ENCODE assay signal across 9 cellular contexts in genomic region chr1:185646202-185646683, GRCh38.
DNase-seq lines count a peak whose midpoint lies in the region; ATAC-seq and TF ChIP-seq lines count a peak whose summit lies in the region.
"Had no signal": no experiment of that assay in that cellular context is flagged by ENCODE, and none has a peak within 500 bp of the region (broad histone marks: within the 10 kb centered on the region; RNA-seq: fewer than 3 reads in every experiment).

No MANE protein-coding gene starts in this region.

- H2AK5ac ChIP-seq in neuronal stem cell (ENCODE audit: low read depth, low read length): no peak overlapping the region

- H2BK120ac ChIP-seq in neuronal stem cell (ENCODE audit: low read depth, low read length): no peak overlapping the region

- ATAC-seq in HG02884 (IDR thresholded peaks at IDR 0.05; ENCODE audit: unreplicated experiment): no peak

- H3K14ac ChIP-seq in neuronal stem cell (ENCODE audit: low read length): no peak overlapping the region

- H2BK12ac ChIP-seq in neuronal stem cell (ENCODE audit: low read length): no peak overlapping the region

- no peak overlapping the region for H3K4ac ChIP-seq in neuronal stem cell (ENCODE audit: low read length)

- H3K9me3 ChIP-seq in neuronal stem cell (replicated peaks in 1 of 2; ENCODE audit: control insufficient read depth in 2 of 2, insufficient read depth in 1 of 2, low read depth in 1 of 2, low read length in 2 of 2): peaks cover 9 to 10% of the 10 kb centered on the region in 2 donors

- H4K91ac ChIP-seq in neuronal stem cell (ENCODE audit: low read depth, low read length, poor library complexity): no peak overlapping the region

- no peak overlapping the region for H3K23ac ChIP-seq in neuronal stem cell (ENCODE audit: low read depth, low read length, poor library complexity)

- H2AFZ ChIP-seq in neuronal stem cell (ENCODE audit: low read length): peak overlapping the region; percentile 53

- H3K4me3 ChIP-seq in fibroblast of the aortic adventitia (ENCODE audit: low read depth, low read length): peak overlapping the region; percentile 14
- no peak overlapping the region for H3K4me3 ChIP-seq in neuronal stem cell (ENCODE audit: low read length in 2 of 2)
- H3K4me3 ChIP-seq: ovary had no signal

- no peak overlapping the region for H3K4me2 ChIP-seq in neuronal stem cell (ENCODE audit: insufficient read depth, low read length, poor library complexity, severe bottlenecking)

- DNase-seq in COLO668 (lab: John Stamatoyannopoulos, UW; ENCODE audit: unreplicated experiment) (peak; percentile 27), HK-2 (ENCODE audit: unreplicated experiment) (peak; percentile 55), SW 1271 (lab: John Stamatoyannopoulos, UW) (peak; percentile 70 to 88), fibroblast of the aortic adventitia (ENCODE audit: low read depth) (peak; percentile 98), neuronal stem cell (ENCODE audit: low spot score) (peak; percentile 81)
- no peak for DNase-seq in activated effector memory CD4-positive, alpha-beta T cell treated with anti-CD3 and anti-CD28 coated beads, Interleukin-2, amount 50 U/mL, for 16 hours
- no peak for DNase-seq in stimulated activated CD4-positive, alpha-beta T cell treated with anti-CD3 and anti-CD28 coated beads, Interleukin-4, amount 100 ng/mL, for 1 hour

- H2BK5ac ChIP-seq in neuronal stem cell (ENCODE audit: low read length): no peak overlapping the region

- TF ChIP-seq CTCF in fibroblast of the aortic adventitia (IDR thresholded peaks at IDR 0.05; ENCODE audit: insufficient read depth, low read length): no peak

- WGBS in neuronal stem cell (ENCODE audit: extremely low coverage in 2 of 2, insufficient read length in 2 of 2, insufficient replicate concordance in 1 of 2), 2 donors: no CpG with 5 or more reads among the region's 3 CpGs

- H3K27ac ChIP-seq in neuronal stem cell (replicated peaks; ENCODE audit: low read length): peak overlapping the region; percentile 64
- H3K27ac ChIP-seq: ovary had no signal

- no peaks in the 10 kb centered on the region for H3K79me1 ChIP-seq in neuronal stem cell (ENCODE audit: low read depth, low read length)

- H2BK15ac ChIP-seq in neuronal stem cell (ENCODE audit: low read length): no peak overlapping the region

- no peak overlapping the region for H3K18ac ChIP-seq in neuronal stem cell (ENCODE audit: low read length)

- no peak overlapping the region for H4K8ac ChIP-seq in neuronal stem cell (ENCODE audit: low read depth, low read length)

- H3K27me3 ChIP-seq in neuronal stem cell (ENCODE audit: control insufficient read depth in 3 of 3, insufficient read depth in 3 of 3, low read depth in 1 of 3, low read length in 3 of 3): no peaks in the 10 kb centered on the region
- H3K27me3 ChIP-seq: ovary had no signal

- no peak overlapping the region for H3K9ac ChIP-seq in neuronal stem cell (ENCODE audit: low read depth, low read length, poor library complexity)

- peaks cover 0 to 1% of the 10 kb centered on the region in 2 donors for H3K36me3 ChIP-seq in neuronal stem cell (replicated peaks in 1 of 2; ENCODE audit: control insufficient read depth in 2 of 2, insufficient read depth in 2 of 2, low read length in 2 of 2)
- H3K36me3 ChIP-seq: ovary had no signal

- H3K4me1 ChIP-seq in neuronal stem cell (ENCODE audit: control insufficient read depth in 2 of 2, insufficient read depth in 1 of 2, low read depth in 1 of 2, low read length in 2 of 2): peaks cover 1 to 13% of the 10 kb centered on the region in 2 donors

Comparison
In these comparisons a context has a peak if more than half of its experiments do, and no peak if none do; other contexts are left out.
1. DNase-seq: peak in COLO668 (single experiment), HK-2 (single experiment), SW 1271 (2 of 2), fibroblast of the aortic adventitia (single experiment) and neuronal stem cell (single experiment); none in activated effector memory CD4-positive, alpha-beta T cell treated with anti-CD3 and anti-CD28 coated beads, Interleukin-2, amount 50 U/mL, for 16 hours (single experiment) and stimulated activated CD4-positive, alpha-beta T cell treated with anti-CD3 and anti-CD28 coated beads, Interleukin-4, amount 100 ng/mL, for 1 hour (single experiment).